ENCODE assay signal across 8 cellular contexts in the genomic region with DNA sequence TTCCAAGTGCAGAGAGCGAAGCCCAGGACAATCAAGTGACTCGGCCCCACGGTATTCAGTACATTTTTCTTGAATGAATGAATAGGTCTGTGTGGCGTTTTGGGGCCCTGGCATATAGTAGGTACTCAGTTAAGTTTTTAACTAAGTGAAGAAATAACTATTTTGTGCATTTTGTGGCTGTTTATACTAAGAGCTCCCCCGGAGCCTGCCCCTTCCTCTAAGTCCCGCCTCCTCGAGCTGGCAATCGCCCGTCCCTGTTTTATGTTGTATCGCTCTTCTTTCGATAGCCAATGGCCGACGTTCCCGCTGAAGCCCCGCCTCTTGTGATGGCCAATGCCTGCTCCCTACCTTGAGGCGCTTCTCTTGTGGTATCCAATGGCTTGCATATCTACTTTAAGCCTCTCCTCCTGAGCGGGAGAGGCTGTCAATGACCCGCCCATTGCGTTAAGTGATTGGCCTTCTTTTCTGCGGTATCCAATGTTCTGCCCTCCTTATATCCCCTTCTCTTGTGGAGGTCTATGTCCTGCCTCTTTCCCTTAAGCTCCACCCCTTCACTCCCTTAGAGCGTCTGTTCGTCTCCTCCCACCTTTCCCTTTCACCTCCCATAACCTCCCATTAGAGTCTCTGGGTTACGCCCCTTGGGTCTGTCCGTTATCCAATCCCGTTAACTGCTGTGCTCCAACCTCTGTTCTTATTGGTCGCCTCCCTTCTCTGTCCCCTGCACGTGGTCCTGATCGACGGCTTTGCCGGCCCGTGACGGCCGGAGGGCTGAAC. TPM values are rescaled to one million over a fixed set of nuclear protein-coding genes. Genes with fewer than 3 reads are reported as not detected.
DNase-seq lines count a peak whose midpoint lies in the region; ATAC-seq and TF ChIP-seq lines count a peak whose summit lies in the region.

No MANE protein-coding gene starts in this region.

- H3K27ac ChIP-seq in AG04450 (ENCODE audit: low read depth, low read length) (peak overlapping the region; percentile 72), caudate nucleus (ENCODE audit: low read depth, low read length) (peak overlapping the region; percentile 67)

- POLR2A ChIA-PET in AG04450 (lab: Yijun Ruan, JAX), result interaction anchor here (0.6 to 1.7 kb wide), 14 partner anchors 13 to 1246 kb away, joined by 3 to 23 read pairs (median 4); no protein-coding TSS in a partner anchor

- peak; percentile 100 for DNase-seq in AG04450 (ENCODE audit: low read depth, low spot score)
- peak; percentile 99 for DNase-seq in NCI-H2227 (lab: John Stamatoyannopoulos, UW; ENCODE audit: unreplicated experiment)
- peak; percentile 77 to 100 (median 99) for DNase-seq in caudate nucleus (lab: John Stamatoyannopoulos, UW)
- peak; percentile 100 for DNase-seq in inferior parietal cortex (ENCODE audit: extremely low spot score)
- DNase-seq in smooth muscle cell of the brain vasculature (ENCODE audit: low read depth, low spot score), result peak; percentile 100

- no peaks in the 10 kb centered on the region for H3K27me3 ChIP-seq in AG04450 (ENCODE audit: control insufficient read depth, insufficient read depth, low read length)

- CTCF ChIA-PET in AG04450 (lab: Charles Lee), result interaction anchor here (1.0 to 1.9 kb wide), 5 partner anchors 54 to 165 kb away, joined by 3 to 5 read pairs (median 4); a partner anchor contains a TSS

- TF ChIP-seq CTCF in AG04450 (IDR thresholded peaks at IDR 0.05; ENCODE audit: low read depth, low read length) (no peak), WI38 (IDR thresholded peaks at IDR 0.05; ENCODE audit: low read depth, low read length) (no peak)

- H3K4me3 ChIP-seq in AG04450 (ENCODE audit: low read depth, low read length), result peak overlapping the region; percentile 66
- peak overlapping the region; percentile 62 for H3K4me3 ChIP-seq in WI38 (ENCODE audit: low read depth, low read length)

- ATAC-seq in GM18909 (IDR thresholded peaks at IDR 0.05; ENCODE audit: poor library complexity, unreplicated experiment) (peak; percentile 84), HG03159 (IDR thresholded peaks at IDR 0.05; ENCODE audit: unreplicated experiment) (peak; percentile 85)

- H3K9me3 ChIP-seq in AG04450 (ENCODE audit: control insufficient read depth, insufficient read depth, low read length), result peaks cover 4% of the 10 kb centered on the region; the same call in 1 of the 2 replicates

RNA-seq across cellular contexts. Expression of a gene that starts 0.5 kb away (rescaled TPM):
- polyA plus RNA-seq in AG04450 (2011; rRNA removed), result 23.5 and 28.2 TPM in 2 replicates
- polyA minus RNA-seq in AG04450 (2011; rRNA and poly(A)+ RNA removed), result 25.2 and 26.3 TPM in 2 replicates

RNA-seq across cellular contexts. Expression of a gene that starts 14.0 kb away (rescaled TPM):
- 45.2 and 58.3 TPM in 2 replicates for polyA plus RNA-seq in AG04450 (2011; rRNA removed)
- polyA minus RNA-seq in AG04450 (2011; rRNA and poly(A)+ RNA removed), result 38.4 and 46.8 TPM in 2 replicates

RNA-seq across cellular contexts. Expression of a gene that starts 46.7 kb away (rescaled TPM):
- polyA plus RNA-seq in AG04450 (2011; rRNA removed), result 0.07 and 0.11 TPM in 2 replicates
- polyA minus RNA-seq in AG04450 (2011; rRNA and poly(A)+ RNA removed), result 0.09 and 0.14 TPM in 2 replicates

Comparison
In these comparisons a context has a peak if more than half of its experiments do, and no peak if none do; other contexts are left out.
1. Peak in every context shown above with its lines: DNase-seq, ATAC-seq, H3K4me3 ChIP-seq and H3K27ac ChIP-seq.